14 cellular contexts compared by ENCODE assay signal in genomic region chr11:60777572-60777971, GRCh38. TPM values are rescaled to one million over a fixed set of nuclear protein-coding genes. Genes with fewer than 3 reads are reported as not detected.
DNase-seq lines count a peak whose midpoint lies in the region; ATAC-seq and TF ChIP-seq lines count a peak whose summit lies in the region.
"Had no signal": no experiment of that assay in that cellular context is flagged by ENCODE, and none has a peak within 500 bp of the region (broad histone marks: within the 10 kb centered on the region; RNA-seq: fewer than 3 reads in every experiment).

No MANE protein-coding gene starts in this region.

- H3K4me3 ChIP-seq in ACC112 (ENCODE audit: low read depth, low read length) (no peak overlapping the region), IMR-90 (ENCODE audit: insufficient read depth, low read depth, low read length) (no peak overlapping the region)
- H3K4me3 ChIP-seq: BLaER1 had no signal

- dilution Hi-C loops in IMR-90 (cut with HindIII; ENCODE audit: low sequenced_read_pairs, unreplicated experiment) = no loop called here

- H2BK5ac ChIP-seq in IMR-90 (ENCODE audit: low read depth, low read length, poor library complexity, severe bottlenecking) = no peak overlapping the region

- peaks cover 33% of the 10 kb centered on the region for H3K4me1 Mint-ChIP-seq in chondrocyte (ENCODE audit: low read depth)
- H3K4me1 Mint-ChIP-seq in naive thymus-derived CD8-positive, alpha-beta T cell = peaks cover 2 to 18% (median 11%) of the 10 kb centered on the region in 4 donors

- H4K91ac ChIP-seq in IMR-90 (ENCODE audit: insufficient read depth, low read depth, low read length) = no peak overlapping the region

- H2BK20ac ChIP-seq in IMR-90 (ENCODE audit: low read depth, low read length) = no peak overlapping the region

- whole genome bisulfite sequencing in IMR-90 (ENCODE audit: extremely low coverage in 2 of 2, insufficient read length in 1 of 2), 2 experiments = no CpG with 5 or more reads among the region's 2 CpGs

- no peak overlapping the region for H3K9ac ChIP-seq in IMR-90 (ENCODE audit: low read depth, low read length)
- H3K9ac ChIP-seq: BLaER1 had no signal

- no peak overlapping the region for H4K5ac ChIP-seq in IMR-90 (ENCODE audit: low read depth, low read length)

- TF ChIP-seq RAD21 in IMR-90 (IDR thresholded peaks at IDR 0.05; ENCODE audit: low read length) = no peak

- no peaks in the 10 kb centered on the region for H3K9me3 Mint-ChIP-seq in chondrocyte (ENCODE audit: low read depth)
- no peaks in the 10 kb centered on the region for H3K9me3 Mint-ChIP-seq in naive thymus-derived CD8-positive, alpha-beta T cell
- H3K9me3 Mint-ChIP-seq: effector memory CD8-positive, alpha-beta T cell had no signal

- H3K27me3 Mint-ChIP-seq in chondrocyte (ENCODE audit: low read depth) = peaks cover 5% of the 10 kb centered on the region
- peaks cover 0 to 2% (median 0%) of the 10 kb centered on the region in 5 donors for H3K27me3 Mint-ChIP-seq in naive thymus-derived CD8-positive, alpha-beta T cell

- peak; percentile 82 for DNase-seq in IMR-90
- peak; percentile 18 for DNase-seq in chondrocyte (ENCODE audit: low spot score)
- peak; percentile 98 for DNase-seq in lung microvascular endothelial cell (ENCODE audit: low read depth in 2 of 2)
- DNase-seq in DMS 273 (lab: John Stamatoyannopoulos, UW; ENCODE audit: unreplicated experiment) = no peak
- no peak for DNase-seq in naive thymus-derived CD8-positive, alpha-beta T cell
- DNase-seq in GM19240 (ENCODE audit: insufficient read length, low spot score) = no peak
- DNase-seq: activated CD4-positive, CD25-positive, alpha-beta regulatory T cell; effector memory CD8-positive, alpha-beta T cell; NCI-H1694 treated with DMSO at 0.1 percent for 48 hours; stimulated activated CD4-positive, alpha-beta T cell treated with anti-CD3 and anti-CD28 coated beads, Interleukin-4, amount 100 ng/mL, for 1 hour; substantia nigra had no signal

- H2AFZ ChIP-seq in ACC112 (ENCODE audit: low read length, unreplicated experiment) (peak overlapping the region; percentile 29), IMR-90 (replicated peaks; ENCODE audit: low read length, poor library complexity) (no peak overlapping the region)

- intact Hi-C loops in IMR-90 (cut with micrococcal nuclease) = no loop called here

- no peak overlapping the region for H2BK120ac ChIP-seq in IMR-90 (ENCODE audit: low read depth, low read length)

- POLR2A ChIA-PET in IMR-90 (lab: Charles Lee; ENCODE audit: unreplicated experiment) = no interaction called here
- POLR2A ChIA-PET in naive thymus-derived CD8-positive, alpha-beta T cell (lab: Charles Lee) = no interaction called here

- H3K27ac ChIP-seq in ACC112 (ENCODE audit: low read depth, low read length) = peak overlapping the region; percentile 64
- H3K27ac ChIP-seq in IMR-90 (ENCODE audit: insufficient read depth, low read length) = no peak overlapping the region
- H3K27ac ChIP-seq: BLaER1 had no signal

- no peak overlapping the region; a peak in 1 of 4 replicates for H4K8ac ChIP-seq in IMR-90 (ENCODE audit: low read depth in 2 of 2, low read length in 2 of 2)

- no peak overlapping the region for H3K18ac ChIP-seq in IMR-90 (ENCODE audit: low read depth, low read length)

- H3K4me1 ChIP-seq in ACC112 (ENCODE audit: control insufficient read depth, insufficient read depth, low read length, unreplicated experiment) (peaks cover 17% of the 10 kb centered on the region), IMR-90 (ENCODE audit: control insufficient read depth, insufficient read depth, low read length) (no peaks in the 10 kb centered on the region; the same call in 1 of the 2 replicates)

- no peak overlapping the region for H3K23ac ChIP-seq in IMR-90 (ENCODE audit: low read depth, low read length)

- H2AK5ac ChIP-seq in IMR-90 (ENCODE audit: low read depth, low read length) = no peak overlapping the region

- H3K4ac ChIP-seq in IMR-90 (ENCODE audit: low read depth, low read length) = no peak overlapping the region

- H3K27me3 ChIP-seq in ACC112 (ENCODE audit: insufficient read depth, low read length) (peaks cover 12% of the 10 kb centered on the region; the same call in 1 of the 2 replicates), IMR-90 (ENCODE audit: control insufficient read depth, insufficient read depth, low read length) (peaks cover 24% of the 10 kb centered on the region)
- H3K27me3 ChIP-seq: BLaER1 had no signal

- H3K36me3 ChIP-seq in ACC112 (ENCODE audit: insufficient read depth, low read length) (no peaks in the 10 kb centered on the region), IMR-90 (ENCODE audit: control insufficient read depth, insufficient read depth, low read length) (no peaks in the 10 kb centered on the region)
- H3K36me3 ChIP-seq: BLaER1 had no signal

- no peak overlapping the region for H3K56ac ChIP-seq in IMR-90 (ENCODE audit: extremely low read depth, insufficient read depth, low read length)

- no peak overlapping the region for H3K4me2 ChIP-seq in IMR-90 (ENCODE audit: low read depth, low read length)

- TF ChIP-seq CTCF in IMR-90 (conservative IDR thresholded peaks at IDR 0.05; ENCODE audit: low read depth, low read length) (no peak), chondrocyte (IDR thresholded peaks at IDR 0.05) (no peak)

- H3K9me3 ChIP-seq in IMR-90 (ENCODE audit: control insufficient read depth, insufficient read depth, low read length) = no peaks in the 10 kb centered on the region
- H3K9me3 ChIP-seq: BLaER1 had no signal

- no peaks in the 10 kb centered on the region for H4K20me1 ChIP-seq in IMR-90 (ENCODE audit: insufficient read depth, low read length)
- H4K20me1 ChIP-seq: BLaER1 had no signal

- H3K9me1 ChIP-seq in IMR-90 (ENCODE audit: insufficient read depth, low read length) = peaks cover 5% of the 10 kb centered on the region; the same call in 1 of the 2 replicates

- no peak overlapping the region for H3K14ac ChIP-seq in IMR-90 (replicated peaks; ENCODE audit: low read depth, low read length)

- H2BK15ac ChIP-seq in IMR-90 (ENCODE audit: low read depth, low read length) = no peak overlapping the region; the same call in 2 of the 3 replicates

- no peak overlapping the region for H2AK9ac ChIP-seq in IMR-90 (replicated peaks; ENCODE audit: low read depth, low read length, poor library complexity)

- no peaks in the 10 kb centered on the region for H3K36me3 Mint-ChIP-seq in chondrocyte (ENCODE audit: low read depth)
- no peaks in the 10 kb centered on the region for H3K36me3 Mint-ChIP-seq in naive thymus-derived CD8-positive, alpha-beta T cell

- ATAC-seq in IMR-90 (ENCODE audit: low read depth) = peak; percentile 45
- ATAC-seq in HG02970 (IDR thresholded peaks at IDR 0.05; ENCODE audit: low FRiP score, unreplicated experiment) = no peak
- ATAC-seq in naive thymus-derived CD8-positive, alpha-beta T cell = no peak
- ATAC-seq: effector memory CD8-positive, alpha-beta T cell had no signal

- H3K79me1 ChIP-seq in IMR-90 (ENCODE audit: low read depth in 1 of 2, low read length in 2 of 2) = no peaks in the 10 kb centered on the region

- TF ChIP-seq POLR2A in IMR-90 (IDR thresholded peaks at IDR 0.05; ENCODE audit: low read depth, low read length) = no peak

- in situ Hi-C loops in IMR-90 (cut with MboI; ENCODE audit: low sequenced_read_pairs) = loop anchor here (5.0 kb wide), 1 partner anchor 120 kb away; no protein-coding TSS in a partner anchor

- CTCF ChIA-PET in IMR-90 (lab: Yijun Ruan, JAX) = interaction anchor here (3.0 kb wide), 1 partner anchor 53 kb away, joined by 9 read pairs; no protein-coding TSS in a partner anchor

- BruUV-seq in IMR-90 (replicated peaks; lab: Mats Ljungman, UMichigan) = no TSS peak

- H3K4me3 Mint-ChIP-seq in chondrocyte (ENCODE audit: unreplicated experiment) = no peak overlapping the region
- no peak overlapping the region for H3K4me3 Mint-ChIP-seq in naive thymus-derived CD8-positive, alpha-beta T cell
- H3K4me3 Mint-ChIP-seq: effector memory CD8-positive, alpha-beta T cell had no signal

- no peaks in the 10 kb centered on the region for H3K79me2 ChIP-seq in ACC112 (ENCODE audit: control insufficient read depth, insufficient read depth, low read length, unreplicated experiment)

- H3K27ac Mint-ChIP-seq in chondrocyte (ENCODE audit: unreplicated experiment) = peak overlapping the region; percentile 90
- peak overlapping the region in 1 of 10 donors; percentile 53 for H3K27ac Mint-ChIP-seq in naive thymus-derived CD8-positive, alpha-beta T cell
- H3K27ac Mint-ChIP-seq: effector memory CD8-positive, alpha-beta T cell had no signal

TF ChIP-seq in IMR-90, 13 proteins besides CTCF, POLR2A, EP300 and RAD21 (continues in another document):
- TF ChIP-seq CHD1 (IDR thresholded peaks at IDR 0.05; ENCODE audit: low read depth, low read length) (no peak), USF2 (IDR thresholded peaks at IDR 0.05; ENCODE audit: low read depth, low read length) (no peak), CEBPB (IDR thresholded peaks at IDR 0.05; ENCODE audit: low read depth, low read length) (peak; percentile 85)

RNA-seq across cellular contexts. Expression of gene MS4A10, which starts 7.6 kb away (rescaled TPM):
- total RNA-seq in IMR-90 (2012; rRNA removed) = not detected in 2 replicates
- not detected in 2 replicates for polyA plus RNA-seq in IMR-90 (2012; rRNA removed)
- polyA plus RNA-seq in IMR-90 (2012; cell fraction: cytosol; rRNA removed) = not detected in 2 replicates
- not detected in 2 replicates for polyA plus RNA-seq in IMR-90 (2012; cell fraction: nucleus; rRNA removed; ENCODE audit: low replicate concordance)
- not detected in 3 replicates for total RNA-seq in chondrocyte
- not detected in 2 replicates for total RNA-seq in lung microvascular endothelial cell
- total RNA-seq in naive thymus-derived CD8-positive, alpha-beta T cell = not detected
- polyA plus RNA-seq in naive thymus-derived CD8-positive, alpha-beta T cell = not detected

RNA-seq across cellular contexts. Expression of gene MS4A15, which starts 20.9 kb away (rescaled TPM):
- not detected in 2 replicates for total RNA-seq in IMR-90 (2012; rRNA removed)
- polyA plus RNA-seq in IMR-90 (2012; rRNA removed) = not detected in 2 replicates
- not detected in 2 replicates for polyA plus RNA-seq in IMR-90 (2012; cell fraction: cytosol; rRNA removed)
- polyA plus RNA-seq in IMR-90 (2012; cell fraction: nucleus; rRNA removed; ENCODE audit: low replicate concordance) = not detected in 2 replicates
- not detected in 3 replicates for total RNA-seq in chondrocyte
- not detected in 2 replicates for total RNA-seq in lung microvascular endothelial cell
- not detected for total RNA-seq in naive thymus-derived CD8-positive, alpha-beta T cell
- polyA plus RNA-seq in naive thymus-derived CD8-positive, alpha-beta T cell = not detected

RNA-seq across cellular contexts. Expression of gene MS4A18, which starts 53.1 kb away (rescaled TPM):
- not detected in 2 replicates for total RNA-seq in IMR-90 (2012; rRNA removed)
- polyA plus RNA-seq in IMR-90 (2012; rRNA removed) = not detected in 2 replicates
- not detected in 2 replicates for polyA plus RNA-seq in IMR-90 (2012; cell fraction: cytosol; rRNA removed)
- polyA plus RNA-seq in IMR-90 (2012; cell fraction: nucleus; rRNA removed; ENCODE audit: low replicate concordance) = not detected in 2 replicates
- total RNA-seq in chondrocyte = not detected in 3 replicates
- total RNA-seq in lung microvascular endothelial cell = not detected in 2 replicates
- total RNA-seq in naive thymus-derived CD8-positive, alpha-beta T cell = not detected
- polyA plus RNA-seq in naive thymus-derived CD8-positive, alpha-beta T cell = not detected

Comparison
In these comparisons a context has a peak if more than half of its experiments do, and no peak if none do; other contexts are left out.
1. DNase-seq: peak in IMR-90 (single experiment), chondrocyte (single experiment) and lung microvascular endothelial cell (2 of 2); none in DMS 273 (single experiment), naive thymus-derived CD8-positive, alpha-beta T cell (0 of 10) and GM19240 (single experiment).